In genomic region chr2:238256594-238257104, GRCh38 we compare ENCODE assay signal across 8 cellular contexts. TPM values are rescaled to one million over a fixed set of nuclear protein-coding genes. Genes with fewer than 3 reads are reported as not detected.
DNase-seq lines count a peak whose midpoint lies in the region; ATAC-seq and TF ChIP-seq lines count a peak whose summit lies in the region.

No MANE protein-coding gene starts in this region.

- H3K79me2 ChIP-seq in OCI-LY7 (ENCODE audit: insufficient read depth, low read depth, low read length) (no peaks in the 10 kb centered on the region), neural cell (replicated peaks; ENCODE audit: insufficient read depth, low read length) (no peaks in the 10 kb centered on the region)

- H4K20me1 ChIP-seq in OCI-LY7 (ENCODE audit: insufficient read depth, low read length), result no peaks in the 10 kb centered on the region
- H4K20me1 ChIP-seq in neural cell (ENCODE audit: insufficient read depth), result no peaks in the 10 kb centered on the region

- no peaks in the 10 kb centered on the region for H3F3A ChIP-seq in neural cell (ENCODE audit: insufficient read depth, low read length, poor library complexity, severe bottlenecking)

- no peaks in the 10 kb centered on the region for H3K27me3 ChIP-seq in neural cell (ENCODE audit: insufficient read depth, low read depth, low read length)
- no peaks in the 10 kb centered on the region for H3K27me3 ChIP-seq in thyroid gland

- peaks cover 39% of the 10 kb centered on the region for H3K36me3 ChIP-seq in OCI-LY7 (ENCODE audit: insufficient read depth, low read length)
- no peaks in the 10 kb centered on the region for H3K36me3 ChIP-seq in neural cell (ENCODE audit: insufficient read depth, low read length)
- H3K36me3 ChIP-seq in thyroid gland, result peaks cover 39 to 49% of the 10 kb centered on the region in 2 donors

- H2AFZ ChIP-seq in OCI-LY7 (ENCODE audit: low read length) (no peak overlapping the region), neural cell (ENCODE audit: low read depth, low read length) (no peak overlapping the region)

- no peaks in the 10 kb centered on the region for H3K9me2 ChIP-seq in OCI-LY7 (ENCODE audit: insufficient read depth, low read length)
- H3K9me2 ChIP-seq in neural cell (ENCODE audit: insufficient read depth, low read length), result no peaks in the 10 kb centered on the region

- POLR2A ChIA-PET in OCI-LY7 (lab: Charles Lee), result no interaction called here

- H3K9ac ChIP-seq in neural cell (ENCODE audit: low read length), result no peak overlapping the region

- TF ChIP-seq CTCF in OCI-LY7 (conservative IDR thresholded peaks at IDR 0.05; ENCODE audit: low read length) (peak; percentile 92), neural cell (IDR thresholded peaks at IDR 0.05; ENCODE audit: poor library complexity, severe bottlenecking) (peak; percentile 76), thyroid gland (IDR thresholded peaks at IDR 0.05) (peak; percentile 75 to 97 (median 92))

- no peak for TF ChIP-seq POLR2A in erythroblast (IDR thresholded peaks at IDR 0.05; ENCODE audit: low read length)
- TF ChIP-seq POLR2A in thyroid gland (IDR thresholded peaks at IDR 0.05), result no peak

- whole genome bisulfite sequencing in thyroid gland, 2 donors, result 62 to 67% methylated on average over 18 of the region's 18 CpGs

- ATAC-seq in GM21619 (IDR thresholded peaks at IDR 0.05; ENCODE audit: unreplicated experiment), result no peak

- TF ChIP-seq EP300 in neural cell (conservative IDR thresholded peaks at IDR 0.05; ENCODE audit: poor library complexity, severe bottlenecking), result no peak

- H3K27ac ChIP-seq in OCI-LY7 (ENCODE audit: low read depth, low read length, poor library complexity, severe bottlenecking) (no peak overlapping the region), neural cell (ENCODE audit: low read length) (no peak overlapping the region), thyroid gland (no peak overlapping the region)

- DNase-seq in EH (ENCODE audit: low read depth), result peak; percentile 72
- peak; percentile 56 for DNase-seq in KG1 (lab: John Stamatoyannopoulos, UW)
- peak; percentile 70 for DNase-seq in OCI-LY7 (ENCODE audit: low spot score)
- DNase-seq in activated CD8-positive, alpha-beta memory T cell treated with anti-CD3 and anti-CD28 coated beads, Interleukin-2, amount 50 U/mL, for 1 hour (ENCODE audit: extremely low read depth), result peak; percentile 27
- peak; percentile 92 to 94 for DNase-seq in erythroblast (lab: John Stamatoyannopoulos, UW)
- DNase-seq in thyroid gland, result peak; percentile 93 to 94

- H3K4me3 ChIP-seq in OCI-LY7 (ENCODE audit: low read depth, low read length, poor library complexity, severe bottlenecking), result no peak overlapping the region
- H3K4me3 ChIP-seq in neural cell (ENCODE audit: low read length), result no peak overlapping the region
- H3K4me3 ChIP-seq in thyroid gland (replicated peaks in 1 of 3), result no peak overlapping the region

- H3K9me3 ChIP-seq in OCI-LY7 (ENCODE audit: low read length) (no peaks in the 10 kb centered on the region), neural cell (ENCODE audit: low read length) (no peaks in the 10 kb centered on the region), thyroid gland (no peaks in the 10 kb centered on the region)

- no TSS peak for BruUV-seq in OCI-LY7 (replicated peaks; lab: Mats Ljungman, UMichigan)

- intact Hi-C loops in OCI-LY7 (cut with micrococcal nuclease; ENCODE audit: unreplicated experiment), result no loop called here
- intact Hi-C loops in thyroid gland (cut with DNase I), result loop anchor here (10.0 kb wide), 1 partner anchor 292 kb away; the partner anchor contains the start of gene UBE2F

- CTCF ChIA-PET in OCI-LY7 (lab: Charles Lee; ENCODE audit: unreplicated experiment), result no interaction called here

- peak; percentile 70 for TF ChIP-seq RAD21 in neural cell (conservative IDR thresholded peaks at IDR 0.05)

- H3K4me1 ChIP-seq in OCI-LY7 (ENCODE audit: insufficient read depth, low read length, poor library complexity, severe bottlenecking), result no peaks in the 10 kb centered on the region
- H3K4me1 ChIP-seq in thyroid gland, result peaks cover 11 to 18% of the 10 kb centered on the region in 2 donors

- H3K4me2 ChIP-seq in OCI-LY7 (ENCODE audit: low read length) (no peak overlapping the region), neural cell (ENCODE audit: low read length) (no peak overlapping the region)

TF ChIP-seq in neural cell, 6 proteins besides CTCF, POLR2A, EP300 and RAD21:
- peak; percentile 69 for TF ChIP-seq SMC3 (conservative IDR thresholded peaks at IDR 0.05; ENCODE audit: poor library complexity)
- TF ChIP-seq POLR2AphosphoS5 (IDR thresholded peaks at IDR 0.05), result no peak
TF ChIP-seq in neural cell: peak in this region for 1.

RNA-seq across cellular contexts. Expression of gene HES6, which starts 16.8 kb away (rescaled TPM):
- 13.1 and 20.5 TPM in 2 replicates for total RNA-seq in OCI-LY7 (2014; rRNA removed; shearing (Covaris generic))
- total RNA-seq in OCI-LY7 (2022) (10.9 and 13.8 TPM in 2 replicates), thyroid gland (1 to 10 TPM; 2.9 to 9.0 (median 6.8) TPM)
- 236 and 237 TPM in 2 replicates for polyA plus RNA-seq in neural cell
- polyA minus RNA-seq in neural cell, result 38.5 and 55.3 TPM in 2 replicates

RNA-seq across cellular contexts. Expression of gene PER2, which starts 31.8 kb away (rescaled TPM):
- total RNA-seq in OCI-LY7 (2014; rRNA removed; shearing (Covaris generic)), result 8.4 and 9.7 TPM in 2 replicates
- total RNA-seq in OCI-LY7 (2022), result 18.6 and 20.4 TPM in 2 replicates
- 2.6 and 3.2 TPM in 2 replicates for polyA plus RNA-seq in neural cell
- polyA minus RNA-seq in neural cell, result 10.2 and 11.9 TPM in 2 replicates
- total RNA-seq in thyroid gland, result 10 to 100 TPM in 2 of 4 donors, 1 to 10 TPM in 2; 6.5 to 17.6 (median 9.6) TPM

RNA-seq across cellular contexts. Expression of gene ILKAP, which starts 53.2 kb away (rescaled TPM):
- 33.1 and 36.7 TPM in 2 replicates for total RNA-seq in OCI-LY7 (2014; rRNA removed; shearing (Covaris generic))
- total RNA-seq in OCI-LY7 (2022) (57.3 and 61.8 TPM in 2 replicates), thyroid gland (10 to 100 TPM; 33.4 to 52.0 (median 41.0) TPM)
- 78.5 and 82.6 TPM in 2 replicates for polyA plus RNA-seq in neural cell
- polyA minus RNA-seq in neural cell, result 35.8 and 38.2 TPM in 2 replicates

Comparison
In these comparisons a context has a peak if more than half of its experiments do, and no peak if none do; other contexts are left out.
1. DNase-seq: peak in every context shown above with its lines; median percentile 94 in thyroid gland; 93 in erythroblast; 72 in EH; 70 in OCI-LY7; 56 in KG1; 27 in activated CD8-positive, alpha-beta memory T cell treated with anti-CD3 and anti-CD28 coated beads, Interleukin-2, amount 50 U/mL, for 1 hour.